ENCODE assay signal across 8 cellular contexts in the genomic region with DNA sequence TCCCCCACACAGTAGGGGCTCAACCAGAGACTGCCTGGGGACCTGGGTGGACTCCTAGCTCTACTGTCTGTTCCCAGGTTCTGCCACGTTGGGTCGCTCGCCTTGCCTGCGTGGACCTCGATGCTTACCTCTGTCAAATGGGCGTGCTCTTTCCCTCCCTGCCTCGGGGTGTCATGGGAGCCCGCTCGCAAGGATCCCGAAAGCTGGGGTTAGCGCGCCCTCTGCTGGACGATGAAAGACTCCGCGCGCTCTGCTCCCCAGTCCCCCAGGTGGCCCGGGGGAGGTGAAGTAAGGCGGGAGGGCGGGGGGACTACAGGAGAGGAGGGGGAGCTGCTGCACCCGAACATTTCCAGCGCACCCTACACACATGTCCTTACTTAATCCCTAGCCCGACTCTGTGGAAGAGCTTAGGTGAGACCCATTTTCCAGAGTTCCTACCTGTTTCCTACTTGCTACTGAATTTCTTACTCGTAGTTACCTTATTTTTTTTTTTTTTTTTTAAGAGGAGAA. TPM values are rescaled to one million over a fixed set of nuclear protein-coding genes. Genes with fewer than 3 reads are reported as not detected.
DNase-seq lines count a peak whose midpoint lies in the region; ATAC-seq and TF ChIP-seq lines count a peak whose summit lies in the region.

No MANE protein-coding gene starts in this region.

- H3K27ac Mint-ChIP-seq in CD4-positive, alpha-beta T cell: peak overlapping the region; percentile 52

- CTCF ChIA-PET in CD4-positive, alpha-beta T cell (lab: Charles Lee): interaction anchor here (1.0 to 1.8 kb wide), 5 partner anchors 46 to 944 kb away, joined by 3 to 20 read pairs (median 4); partner anchors contain the start of genes TCEANC2 and TMEM59

- ATAC-seq in CD4-positive, alpha-beta T cell (ENCODE audit: poor library complexity): peak; percentile 80
- peak; percentile 73 for ATAC-seq in GM21423 (IDR thresholded peaks at IDR 0.05; ENCODE audit: unreplicated experiment)
- peak; percentile 72 to 85 for ATAC-seq in gastrocnemius medialis
- no peak for ATAC-seq in HG03469 (IDR thresholded peaks at IDR 0.05; ENCODE audit: unreplicated experiment)

- H3K27ac ChIP-seq in CD4-positive, alpha-beta T cell (ENCODE audit: low read depth, low read length): no peak overlapping the region
- H3K27ac ChIP-seq in left ventricle myocardium inferior (replicated peaks) (no peak overlapping the region), gastrocnemius medialis (no peak overlapping the region)

- H3K27me3 Mint-ChIP-seq in CD4-positive, alpha-beta T cell: peaks cover 47% of the 10 kb centered on the region

- H3K4me1 ChIP-seq in Loucy (ENCODE audit: insufficient read depth, low read length, poor library complexity, severe bottlenecking) (no peaks in the 10 kb centered on the region), left ventricle myocardium inferior (peaks cover 7% of the 10 kb centered on the region), gastrocnemius medialis (peaks cover 0 to 6% of the 10 kb centered on the region in 2 donors)

- no peaks in the 10 kb centered on the region for H3K9me3 ChIP-seq in CD4-positive, alpha-beta T cell (ENCODE audit: control insufficient read depth, low read length)
- H3K9me3 ChIP-seq in Loucy (ENCODE audit: insufficient read depth, low read depth, low read length): no peaks in the 10 kb centered on the region
- H3K9me3 ChIP-seq in left ventricle myocardium inferior (replicated peaks): no peaks in the 10 kb centered on the region
- H3K9me3 ChIP-seq in gastrocnemius medialis: no peaks in the 10 kb centered on the region

- peak overlapping the region; percentile 54 for H3K4me3 Mint-ChIP-seq in CD4-positive, alpha-beta T cell

- peaks cover 23% of the 10 kb centered on the region for H3K4me1 Mint-ChIP-seq in CD4-positive, alpha-beta T cell (ENCODE audit: low read depth)

- no peaks in the 10 kb centered on the region for H3K36me3 ChIP-seq in Loucy (ENCODE audit: insufficient read depth, low read length)
- no peaks in the 10 kb centered on the region for H3K36me3 ChIP-seq in left ventricle myocardium inferior
- H3K36me3 ChIP-seq in gastrocnemius medialis: no peaks in the 10 kb centered on the region

- H3K4me2 ChIP-seq in Loucy (ENCODE audit: low read depth, low read length, poor library complexity, severe bottlenecking): no peak overlapping the region

- no peak overlapping the region for H3K4me3 ChIP-seq in Loucy (ENCODE audit: low read length, poor library complexity, severe bottlenecking)
- H3K4me3 ChIP-seq in left ventricle myocardium inferior: no peak overlapping the region
- no peak overlapping the region for H3K4me3 ChIP-seq in gastrocnemius medialis

- no peaks in the 10 kb centered on the region for H4K20me1 ChIP-seq in Loucy (ENCODE audit: insufficient read depth, low read length, poor library complexity, severe bottlenecking)

- in situ Hi-C loops in gastrocnemius medialis (cut with MboI; ENCODE audit: low sequenced_read_pairs in 4 of 4): loop anchor here in 3 of 4 donors (5.0 kb wide), 2 partner anchors 44 to 49 kb away; no protein-coding TSS in a partner anchor

- H2AFZ ChIP-seq in Loucy (ENCODE audit: low read length): no peak overlapping the region

- no peaks in the 10 kb centered on the region for H3F3A ChIP-seq in Loucy (ENCODE audit: low read depth)

- no peaks in the 10 kb centered on the region for H3K9me3 Mint-ChIP-seq in CD4-positive, alpha-beta T cell

- POLR2A ChIA-PET in CD4-positive, alpha-beta T cell (lab: Charles Lee): interaction anchor here (0.8 to 1.5 kb wide), 2 partner anchors 46 to 51 kb away, joined by 3 to 7 read pairs; no protein-coding TSS in a partner anchor

- peak; percentile 68 for TF ChIP-seq CTCF in CD4-positive, alpha-beta T cell (IDR thresholded peaks at IDR 0.05)
- TF ChIP-seq CTCF in Loucy (conservative IDR thresholded peaks at IDR 0.05; ENCODE audit: low read length): peak; percentile 80
- peak; percentile 79 for TF ChIP-seq CTCF in left ventricle myocardium inferior (IDR thresholded peaks at IDR 0.05; ENCODE audit: borderline replicate concordance)
- TF ChIP-seq CTCF in gastrocnemius medialis (IDR thresholded peaks at IDR 0.05 in 4 of 5, conservative IDR thresholded peaks at IDR 0.05 in 1 of 5): peak; percentile 58 to 89 (median 81)

- no peaks in the 10 kb centered on the region for H3K9me2 ChIP-seq in Loucy (replicated peaks; ENCODE audit: low read depth, low read length)

- intact Hi-C loops in CD4-positive, alpha-beta T cell (cut with DNase I, micrococcal nuclease): loop anchor here (1.0 to 10.0 kb wide), 5 partner anchors 47 to 932 kb away; no protein-coding TSS in a partner anchor
- intact Hi-C loops in left ventricle myocardium inferior (cut with micrococcal nuclease) (no loop called here), gastrocnemius medialis (cut with DNase I; ENCODE audit: low total_unique reads) (loop anchor here (1.0 kb wide), 3 partner anchors 23 to 51 kb away; no protein-coding TSS in a partner anchor)

- peaks cover 29% of the 10 kb centered on the region for H3K27me3 ChIP-seq in CD4-positive, alpha-beta T cell (ENCODE audit: control insufficient read depth, insufficient read depth, low read length)
- H3K27me3 ChIP-seq in Loucy (ENCODE audit: insufficient read depth, low read length, poor library complexity, severe bottlenecking) (no peaks in the 10 kb centered on the region), left ventricle myocardium inferior (ENCODE audit: low read depth) (peaks cover 72% of the 10 kb centered on the region), gastrocnemius medialis (peaks cover 13 to 16% (median 16%) of the 10 kb centered on the region in 3 donors)

- DNase-seq in CD4-positive, alpha-beta T cell: peak; percentile 61 to 76 (median 70)
- DNase-seq in T-helper 1 cell (peak; percentile 62 to 84 (median 65)), left ventricle myocardium inferior (peak; percentile 64), gastrocnemius medialis (peak; percentile 32 to 46)
- DNase-seq in activated naive CD8-positive, alpha-beta T cell treated with anti-CD3 and anti-CD28 coated beads, Interleukin-2, amount 50 U/mL, for 16 hours (ENCODE audit: low read depth, low spot score): peak; percentile 51

- H3K36me3 Mint-ChIP-seq in CD4-positive, alpha-beta T cell (ENCODE audit: low read depth): no peaks in the 10 kb centered on the region

- TF ChIP-seq POLR2A in gastrocnemius medialis (IDR thresholded peaks at IDR 0.05): no peak

- H3K9ac ChIP-seq in Loucy (ENCODE audit: low read depth, low read length, poor library complexity, severe bottlenecking): no peak overlapping the region

- H3K79me2 ChIP-seq in Loucy (ENCODE audit: insufficient read depth, low read length): no peaks in the 10 kb centered on the region

RNA-seq across cellular contexts. Expression of gene BSND, which starts 2.3 kb away (rescaled TPM):
- not detected for total RNA-seq in CD4-positive, alpha-beta T cell
- total RNA-seq in left ventricle myocardium inferior (not detected), gastrocnemius medialis (not detected)

RNA-seq across cellular contexts. Expression of gene TMEM61, which starts 16.0 kb away (rescaled TPM):
- total RNA-seq in CD4-positive, alpha-beta T cell: not detected
- total RNA-seq in left ventricle myocardium inferior: not detected
- under 1 TPM in 1 of 4 donors, not detected in 3; 0.58 TPM for total RNA-seq in gastrocnemius medialis

RNA-seq across cellular contexts. Expression of gene PCSK9, which starts 42.9 kb away (rescaled TPM):
- total RNA-seq in CD4-positive, alpha-beta T cell: not detected
- total RNA-seq in left ventricle myocardium inferior: not detected
- total RNA-seq in gastrocnemius medialis: under 1 TPM in 1 of 4 donors, not detected in 3; 0.07 TPM
